ENCODE assay signal across 8 cellular contexts in the genomic region with DNA sequence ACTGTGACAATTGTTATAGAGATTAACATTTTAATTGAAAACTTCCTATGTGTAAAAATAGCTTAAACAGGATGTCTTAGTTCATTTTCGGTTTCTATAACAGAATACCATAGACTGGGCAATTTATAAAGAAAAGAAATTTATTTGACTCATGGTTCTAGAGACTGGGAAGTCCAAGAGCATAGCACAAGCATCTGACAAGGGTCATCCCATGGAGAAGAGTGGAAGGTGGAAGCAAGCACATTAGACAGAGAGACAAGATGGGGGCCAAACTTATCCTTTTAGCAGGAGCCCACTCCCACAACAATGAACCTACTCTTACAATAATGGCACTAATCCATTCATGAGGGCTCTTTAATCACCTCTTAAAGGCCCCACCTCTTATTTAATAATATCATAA.
"Had no signal": no experiment of that assay in that cellular context is flagged by ENCODE, and none has a peak within 500 bp of the region (broad histone marks: within the 10 kb centered on the region; RNA-seq: fewer than 3 reads in every experiment).

No MANE protein-coding gene starts in this region.

- DNase-seq: GDM1, GF-D8 had no signal

- ATAC-seq: GM12878 had no signal

- H3K4me3 ChIP-seq: GM12878 had no signal

- FAIRE-seq: G401.6, GM12878, GM12891, GM12892, GM18507, GM19239 had no signal
